18 cellular contexts compared by ENCODE assay signal in the genomic region with DNA sequence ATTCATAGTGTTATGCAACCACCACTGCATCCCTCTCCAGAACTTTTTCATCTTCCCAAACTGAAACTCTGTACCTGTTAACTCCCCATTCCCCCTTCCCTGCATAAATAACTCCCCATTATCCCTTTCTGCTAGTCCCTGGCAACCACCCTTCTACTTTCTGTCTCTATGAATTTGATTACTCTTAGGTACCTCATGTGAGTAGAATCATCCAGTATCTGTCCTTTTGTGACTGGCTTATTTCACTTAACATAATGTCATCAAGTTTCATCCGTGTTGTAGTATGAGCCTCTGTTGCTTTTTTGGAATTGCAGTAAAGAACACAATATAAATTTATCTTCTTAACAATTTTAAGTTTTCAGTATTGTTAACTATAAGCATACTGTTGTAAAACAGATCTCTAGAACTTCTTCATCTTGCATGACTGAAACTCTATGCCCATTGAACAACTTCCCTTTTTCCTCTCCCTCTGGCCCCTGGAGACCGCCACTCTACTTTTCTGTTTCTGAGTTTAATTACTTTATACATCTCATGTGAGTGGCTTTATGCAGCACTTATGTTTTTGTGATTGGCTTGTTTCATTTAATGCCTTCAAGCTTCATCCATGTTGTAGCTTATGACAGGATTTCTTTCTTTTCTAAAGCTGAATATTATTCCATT.
DNase-seq lines count a peak whose midpoint lies in the region; ATAC-seq and TF ChIP-seq lines count a peak whose summit lies in the region.
"Had no signal": no experiment of that assay in that cellular context is flagged by ENCODE, and none has a peak within 500 bp of the region (broad histone marks: within the 10 kb centered on the region; RNA-seq: fewer than 3 reads in every experiment).

No MANE protein-coding gene starts in this region.

- H3K4me3 ChIP-seq in NB4 (ENCODE audit: low read depth, low read length) (no peak overlapping the region), muscle layer of colon (ENCODE audit: low read depth in 1 of 2, low read length in 2 of 2) (no peak overlapping the region), prostate gland (no peak overlapping the region), transverse colon (no peak overlapping the region)
- H3K4me3 ChIP-seq: cardiac muscle cell, mucosa of descending colon, smooth muscle cell had no signal

- 89% methylated on average over 2 of the region's 2 CpGs for WGBS in prostate gland
- 67 to 90% methylated on average over 2 of the region's 2 CpGs for WGBS in transverse colon (ENCODE audit: low coverage in 1 of 2), 2 donors

- TF ChIP-seq EP300 in transverse colon (IDR thresholded peaks at IDR 0.05; ENCODE audit: low read depth): no peak

- TF ChIP-seq POLR2A in NB4 (IDR thresholded peaks at IDR 0.05; ENCODE audit: extremely low read depth, insufficient read length): no peak
- no peak for TF ChIP-seq POLR2A in prostate gland (IDR thresholded peaks at IDR 0.05)
- no peak for TF ChIP-seq POLR2A in transverse colon (IDR thresholded peaks at IDR 0.05)

- peak overlapping the region; percentile 51 for H3K27ac ChIP-seq in muscle layer of colon (ENCODE audit: low read depth, low read length)
- no peak overlapping the region for H3K27ac ChIP-seq in prostate gland
- H3K27ac ChIP-seq in transverse colon: peak overlapping the region in 2 of 4 donors; percentile 31 to 66
- H3K27ac ChIP-seq: cardiac muscle cell, SK-N-MC had no signal

- no peaks in the 10 kb centered on the region for H3K36me3 ChIP-seq in muscle layer of colon (ENCODE audit: insufficient read depth, low read length)
- no peaks in the 10 kb centered on the region for H3K36me3 ChIP-seq in prostate gland
- no peaks in the 10 kb centered on the region for H3K36me3 ChIP-seq in transverse colon
- H3K36me3 ChIP-seq: cardiac muscle cell had no signal

- ATAC-seq in GM18511 (IDR thresholded peaks at IDR 0.05; ENCODE audit: unreplicated experiment): peak; percentile 57
- peak; percentile 50 for ATAC-seq in GM21723 (IDR thresholded peaks at IDR 0.05; ENCODE audit: unreplicated experiment)
- ATAC-seq in HG02885 (IDR thresholded peaks at IDR 0.05; ENCODE audit: poor library complexity, unreplicated experiment): no peak
- ATAC-seq: left colon, mucosa of descending colon had no signal

- intact Hi-C loops in prostate gland (cut with DNase I) (no loop called here), transverse colon (cut with DNase I; ENCODE audit: low total_unique reads) (loop anchor here (10.0 kb wide), 1 partner anchor 94 kb away; no protein-coding TSS in a partner anchor)

- DNase-seq in NB4 (ENCODE audit: low read depth): peak; percentile 51
- DNase-seq in prostate gland (ENCODE audit: low spot score): no peak
- DNase-seq in transverse colon: no peak
- no peak for DNase-seq in NCI-H1105 (lab: John Stamatoyannopoulos, UW)
- DNase-seq: activated CD4-positive, alpha-beta T cell treated with anti-CD3 and anti-CD28 coated beads, Interleukin-2, amount 10 ng/mL, durations not matched to agents 7 days and 5 days; HCEC 1CT; mucosa of descending colon; NCI-H1436; NCI-H345; stimulated activated naive CD4-positive, alpha-beta T cell had no signal

- TF ChIP-seq CTCF in NB4 (IDR thresholded peaks at IDR 0.05; ENCODE audit: low read depth, low read length): no peak
- TF ChIP-seq CTCF in prostate gland (IDR thresholded peaks at IDR 0.05): no peak
- TF ChIP-seq CTCF in transverse colon (IDR thresholded peaks at IDR 0.05): no peak

- H3K9ac ChIP-seq in muscle layer of colon (ENCODE audit: low read length): no peak overlapping the region

- H3K4me1 ChIP-seq in muscle layer of colon (ENCODE audit: insufficient read depth, low read length) (peaks cover 25% of the 10 kb centered on the region), prostate gland (replicated peaks) (no peaks in the 10 kb centered on the region), transverse colon (peaks cover 0 to 8% (median 2%) of the 10 kb centered on the region in 4 donors)

- in situ Hi-C loops in transverse colon (cut with MboI; ENCODE audit: low pct_ligation_motif_present in 1 of 4, low pct_unique_long_range_greater_than_20kb in 1 of 4, low sequenced_read_pairs in 3 of 4): loop anchor here in 2 of 4 donors (5.0 to 10.0 kb wide), 2 partner anchors 194 to 196 kb away; no protein-coding TSS in a partner anchor

- H3K9me3 ChIP-seq in muscle layer of colon (ENCODE audit: low read length): no peaks in the 10 kb centered on the region
- H3K9me3 ChIP-seq in prostate gland: no peaks in the 10 kb centered on the region
- no peaks in the 10 kb centered on the region for H3K9me3 ChIP-seq in transverse colon
- H3K9me3 ChIP-seq: mucosa of descending colon had no signal

- H3K27me3 ChIP-seq in muscle layer of colon (ENCODE audit: control insufficient read depth in 1 of 2, insufficient read depth in 2 of 2, low read length in 2 of 2) (no peaks in the 10 kb centered on the region), prostate gland (replicated peaks; ENCODE audit: insufficient read depth) (no peaks in the 10 kb centered on the region), transverse colon (no peaks in the 10 kb centered on the region)
- H3K27me3 ChIP-seq: cardiac muscle cell had no signal
